Comparison of ENCODE assay signal across 9 cellular contexts in genomic region chr11:65501005-65501529, GRCh38. TPM values are rescaled to one million over a fixed set of nuclear protein-coding genes. Genes with fewer than 3 reads are reported as not detected.
DNase-seq lines count a peak whose midpoint lies in the region; ATAC-seq, FAIRE-seq and TF ChIP-seq lines count a peak whose summit lies in the region.
"Had no signal": no experiment of that assay in that cellular context is flagged by ENCODE, and none has a peak within 500 bp of the region (broad histone marks: within the 10 kb centered on the region; RNA-seq: fewer than 3 reads in every experiment).

No MANE protein-coding gene starts in this region.

- peaks cover 71% of the 10 kb centered on the region for H3K4me1 ChIP-seq in left ventricle myocardium inferior
- H3K4me1 ChIP-seq in HepG2 (ENCODE audit: insufficient read depth, low read length), result peaks cover 33% of the 10 kb centered on the region
- peaks cover 29% of the 10 kb centered on the region for H3K4me1 ChIP-seq in vagina

- no peak overlapping the region for H3K4me3 Mint-ChIP-seq in activated naive CD8-positive, alpha-beta T cell treated with anti-CD3 and anti-CD28 coated beads, Interleukin-2, amount 50 U/mL, for 24 hours
- H3K4me3 Mint-ChIP-seq: central memory CD8-positive, alpha-beta T cell had no signal

- peaks cover 58% of the 10 kb centered on the region for H3K36me3 ChIP-seq in left ventricle myocardium inferior
- H3K36me3 ChIP-seq in HepG2 (replicated peaks in 1 of 2; ENCODE audit: control insufficient read depth in 1 of 2, insufficient read depth in 2 of 2, low read length in 2 of 2), result peaks cover 6 to 39% of the 10 kb centered on the region in 2 experiments
- H3K36me3 ChIP-seq in vagina, result peaks cover 19 to 51% of the 10 kb centered on the region in 2 donors

- no peak for DNase-seq in left ventricle myocardium inferior
- no peak for DNase-seq in cardiac septum (ENCODE audit: low spot score)
- DNase-seq in astrocyte of the spinal cord (ENCODE audit: low read depth, low spot score), result no peak
- no peak for DNase-seq in HepG2 (ENCODE audit: low spot score)
- DNase-seq in vagina (ENCODE audit: extremely low spot score in 2 of 2), result no peak
- no peak for DNase-seq in SW 1271 (lab: John Stamatoyannopoulos, UW)
- no peak for DNase-seq in activated naive CD8-positive, alpha-beta T cell treated with anti-CD3 and anti-CD28 coated beads, Interleukin-2, amount 50 U/mL, for 24 hours

- in situ Hi-C loops in astrocyte of the spinal cord (cut with HindIII; ENCODE audit: low sequenced_read_pairs) (no loop called here), HepG2 (cut with HindIII; ENCODE audit: extremely low pct_ligation_motif_present, low pct_unique_long_range_greater_than_20kb) (loop anchor here (10.0 kb wide), 1 partner anchor 46 kb away; no protein-coding TSS in a partner anchor)

- POLR2A ChIA-PET in HepG2 (lab: Yijun Ruan, JAX), result interaction anchor here (1.0 to 27.3 kb wide), 17 partner anchors 7 to 226 kb away, joined by 3 to 1590 read pairs (median 8); partner anchors contain the start of genes CDC42EP2, FRMD8, MAP3K11 and NEAT1

- no peaks in the 10 kb centered on the region for H3K9me3 Mint-ChIP-seq in activated naive CD8-positive, alpha-beta T cell treated with anti-CD3 and anti-CD28 coated beads, Interleukin-2, amount 50 U/mL, for 24 hours
- H3K9me3 Mint-ChIP-seq: central memory CD8-positive, alpha-beta T cell had no signal

- 0% methylated on average over 4 of the region's 4 CpGs for WGBS in HepG2 (ENCODE audit: low lambda C conversion rate)

- no peak overlapping the region for H2AFZ ChIP-seq in HepG2 (ENCODE audit: low read length)

- intact Hi-C loops in left ventricle myocardium inferior (cut with micrococcal nuclease) (loop anchor here (5.0 kb wide), 1 partner anchor 79 kb away; the partner anchor contains the start of gene NEAT1), cardiac septum (cut with DNase I) (no loop called here), HepG2 (cut with micrococcal nuclease; ENCODE audit: unreplicated experiment) (no loop called here), vagina (cut with DNase I) (no loop called here)

- no peak for TF ChIP-seq RAD21 in HepG2 (CRISPR knock-in tag; IDR thresholded peaks at IDR 0.05)

- H3K9ac ChIP-seq in HepG2 (ENCODE audit: insufficient read depth, low read depth, low read length), result peak overlapping the region; percentile 99

- H3K4me1 Mint-ChIP-seq in activated naive CD8-positive, alpha-beta T cell treated with anti-CD3 and anti-CD28 coated beads, Interleukin-2, amount 50 U/mL, for 24 hours, result peaks cover 41% of the 10 kb centered on the region

- no peak for FAIRE-seq in HepG2 (lab: Jason Lieb, UNC)

- no peaks in the 10 kb centered on the region for H3K27me3 ChIP-seq in left ventricle myocardium inferior (ENCODE audit: low read depth)
- no peaks in the 10 kb centered on the region; a peak in 2 of 5 replicates for H3K27me3 ChIP-seq in HepG2 (ENCODE audit: control insufficient read depth in 1 of 2, insufficient read depth in 2 of 2, low read length in 2 of 2)
- H3K27me3 ChIP-seq in vagina, result no peaks in the 10 kb centered on the region

- H3K4me3 ChIP-seq in left ventricle myocardium inferior (peak overlapping the region; percentile 89), astrocyte of the spinal cord (ENCODE audit: low read depth, low read length) (peak overlapping the region; percentile 91), HepG2 (replicated peaks in 1 of 3; ENCODE audit: insufficient read depth in 1 of 3, low read depth in 2 of 3, low read length in 3 of 3) (peak overlapping the region; percentile 85 to 93 (median 89)), vagina (peak overlapping the region; percentile 77 to 83)

- BruUV-seq in HepG2 (replicated peaks; lab: Mats Ljungman, UMichigan), result no TSS peak

- no peak for TF ChIP-seq EP300 in HepG2 (IDR thresholded peaks at IDR 0.05; ENCODE audit: low read depth in 2 of 2, low read length in 2 of 2)
- TF ChIP-seq EP300 in HepG2 (CRISPR knock-in tag; IDR thresholded peaks at IDR 0.05; ENCODE audit: borderline replicate concordance), result no peak

- TF ChIP-seq POLR2A in HepG2 (IDR thresholded peaks at IDR 0.05; ENCODE audit: insufficient read depth in 1 of 2, low read depth in 2 of 2, low read length in 2 of 2) (no peak), vagina (IDR thresholded peaks at IDR 0.05) (no peak)

- peak overlapping the region; percentile 78 for H3K4me2 ChIP-seq in HepG2 (ENCODE audit: low read depth, low read length)

- H3K9me3 ChIP-seq in left ventricle myocardium inferior (replicated peaks) (no peaks in the 10 kb centered on the region), HepG2 (ENCODE audit: low read length) (no peaks in the 10 kb centered on the region), vagina (no peaks in the 10 kb centered on the region)

- peaks cover 63% of the 10 kb centered on the region for H4K20me1 ChIP-seq in HepG2 (ENCODE audit: insufficient read depth, low read length)

- CTCF ChIA-PET in HepG2 (lab: Yijun Ruan, JAX; ENCODE audit: low intra/inter-chr PET ratio, low total read pairs), result no interaction called here

- H3K27ac ChIP-seq in left ventricle myocardium inferior (replicated peaks), result peak overlapping the region; percentile 99
- peak overlapping the region; percentile 100 for H3K27ac ChIP-seq in HepG2 (ENCODE audit: extremely low read length, insufficient read depth, low read length)
- H3K27ac ChIP-seq in vagina, result peak overlapping the region; percentile 100

- TF ChIP-seq CTCF in left ventricle myocardium inferior (IDR thresholded peaks at IDR 0.05; ENCODE audit: borderline replicate concordance) (no peak), astrocyte of the spinal cord (IDR thresholded peaks at IDR 0.05; ENCODE audit: low read depth, low read length) (no peak), HepG2 (CRISPR knock-in tag; IDR thresholded peaks at IDR 0.05) (no peak), vagina (IDR thresholded peaks at IDR 0.05) (peak in 1 of 3 experiments; percentile 10)

- H3K27me3 Mint-ChIP-seq in activated naive CD8-positive, alpha-beta T cell treated with anti-CD3 and anti-CD28 coated beads, Interleukin-2, amount 50 U/mL, for 24 hours, result no peaks in the 10 kb centered on the region
- H3K27me3 Mint-ChIP-seq: central memory CD8-positive, alpha-beta T cell had no signal

- H3K79me2 ChIP-seq in HepG2 (ENCODE audit: insufficient read depth, low read length), result peaks cover 82% of the 10 kb centered on the region

- no peak for ATAC-seq in HepG2
- ATAC-seq in activated naive CD8-positive, alpha-beta T cell treated with anti-CD3 and anti-CD28 coated beads, Interleukin-2, amount 50 U/mL, for 24 hours, result no peak
- no peak for ATAC-seq in HG02678 (IDR thresholded peaks at IDR 0.05; ENCODE audit: unreplicated experiment)

- no peaks in the 10 kb centered on the region for H3K36me3 Mint-ChIP-seq in activated naive CD8-positive, alpha-beta T cell treated with anti-CD3 and anti-CD28 coated beads, Interleukin-2, amount 50 U/mL, for 24 hours (ENCODE audit: low read depth)

- no peak overlapping the region for H3K27ac Mint-ChIP-seq in activated naive CD8-positive, alpha-beta T cell treated with anti-CD3 and anti-CD28 coated beads, Interleukin-2, amount 50 U/mL, for 24 hours

RNA-seq across cellular contexts. Expression of gene MALAT1, which starts 2.2 kb away (rescaled TPM):
- 6,576 TPM for total RNA-seq in left ventricle myocardium inferior
- total RNA-seq in cardiac septum, result 9,850 TPM
- 302 and 1,237 TPM in 2 replicates for total RNA-seq in HepG2 (2016; rRNA removed; fragmentation: Illumina TruSeq; extraction: Trizol)
- total RNA-seq in HepG2 (2016; cell fraction: cytosol; rRNA removed; fragmentation: Illumina TruSeq; extraction: Trizol; ENCODE audit: low read depth), result 281 and 317 TPM in 2 replicates
- total RNA-seq in HepG2 (2016; cell fraction: insoluble cytoplasmic fraction; rRNA removed; fragmentation: Illumina TruSeq; extraction: Trizol), result 283 and 1,071 TPM in 2 replicates
- 241 and 289 TPM in 2 replicates for total RNA-seq in HepG2 (2016; cell fraction: membrane; rRNA removed; fragmentation: Illumina TruSeq; extraction: Trizol)
- 8,751 and 9,202 TPM in 2 replicates for total RNA-seq in HepG2 (2016; cell fraction: nucleus; rRNA removed; fragmentation: Illumina TruSeq; extraction: Trizol)
- 143 and 217 TPM in 2 replicates for polyA plus RNA-seq in HepG2 (2011; rRNA removed)
- polyA plus RNA-seq in HepG2 (2011; cell fraction: cytosol; rRNA removed), result 13.0 and 14.3 TPM in 2 replicates
- polyA plus RNA-seq in HepG2 (2011; cell fraction: nucleus; rRNA removed), result 1,021 and 1,816 TPM in 2 replicates
- polyA plus RNA-seq in HepG2 (2012), result 177 and 330 TPM in 2 replicates
- 1.1 and 1.4 TPM in 2 replicates for polyA plus RNA-seq in HepG2 (2016; cell fraction: cytosol; fragmentation: Illumina TruSeq; extraction: Trizol; ENCODE audit: low read depth)
- polyA plus RNA-seq in HepG2 (2016; cell fraction: insoluble cytoplasmic fraction; fragmentation: Illumina TruSeq; extraction: Trizol; ENCODE audit: low read depth), result 3.9 and 6.5 TPM in 2 replicates
- polyA plus RNA-seq in HepG2 (2016; cell fraction: membrane; fragmentation: Illumina TruSeq; extraction: Trizol; ENCODE audit: low read depth), result 1.8 and 10.3 TPM in 2 replicates
- polyA plus RNA-seq in HepG2 (2016; cell fraction: nucleus; fragmentation: Illumina TruSeq; extraction: Trizol; ENCODE audit: insufficient read depth, low read depth), result 153 and 182 TPM in 2 replicates
- polyA minus RNA-seq in HepG2 (2011; rRNA and poly(A)+ RNA removed; ENCODE audit: low replicate concordance), result 900 and 8,115 TPM in 2 replicates
- polyA minus RNA-seq in HepG2 (2011; cell fraction: cytosol; rRNA and poly(A)+ RNA removed), result 295 and 335 TPM in 2 replicates
- 13,373 and 18,071 TPM in 2 replicates for polyA minus RNA-seq in HepG2 (2011; cell fraction: nucleus; rRNA and poly(A)+ RNA removed)
- total RNA-seq in vagina, result 16,459 TPM

RNA-seq across cellular contexts. Expression of gene SCYL1, which starts 23.8 kb away (rescaled TPM):
- total RNA-seq in left ventricle myocardium inferior, result 60.2 TPM
- total RNA-seq in cardiac septum, result 60.2 TPM
- 61.7 and 65.9 TPM in 2 replicates for total RNA-seq in HepG2 (2016; rRNA removed; fragmentation: Illumina TruSeq; extraction: Trizol)
- 25.8 and 30.8 TPM in 2 replicates for total RNA-seq in HepG2 (2016; cell fraction: cytosol; rRNA removed; fragmentation: Illumina TruSeq; extraction: Trizol; ENCODE audit: low read depth)
- total RNA-seq in HepG2 (2016; cell fraction: insoluble cytoplasmic fraction; rRNA removed; fragmentation: Illumina TruSeq; extraction: Trizol), result 61.5 and 71.8 TPM in 2 replicates
- 42.4 and 48.2 TPM in 2 replicates for total RNA-seq in HepG2 (2016; cell fraction: membrane; rRNA removed; fragmentation: Illumina TruSeq; extraction: Trizol)
- 43.2 and 44.5 TPM in 2 replicates for total RNA-seq in HepG2 (2016; cell fraction: nucleus; rRNA removed; fragmentation: Illumina TruSeq; extraction: Trizol)
- 103 and 122 TPM in 2 replicates for polyA plus RNA-seq in HepG2 (2011; rRNA removed)
- polyA plus RNA-seq in HepG2 (2011; cell fraction: cytosol; rRNA removed), result 86.0 and 134 TPM in 2 replicates
- polyA plus RNA-seq in HepG2 (2011; cell fraction: nucleus; rRNA removed), result 217 and 274 TPM in 2 replicates
- polyA plus RNA-seq in HepG2 (2012), result 38.8 and 49.2 TPM in 2 replicates
- polyA plus RNA-seq in HepG2 (2016; cell fraction: cytosol; fragmentation: Illumina TruSeq; extraction: Trizol; ENCODE audit: low read depth), result 18.7 and 21.2 TPM in 2 replicates
- polyA plus RNA-seq in HepG2 (2016; cell fraction: insoluble cytoplasmic fraction; fragmentation: Illumina TruSeq; extraction: Trizol; ENCODE audit: low read depth), result 66.5 and 66.9 TPM in 2 replicates
- 31.2 and 33.8 TPM in 2 replicates for polyA plus RNA-seq in HepG2 (2016; cell fraction: membrane; fragmentation: Illumina TruSeq; extraction: Trizol; ENCODE audit: low read depth)
- 90.8 and 91.5 TPM in 2 replicates for polyA plus RNA-seq in HepG2 (2016; cell fraction: nucleus; fragmentation: Illumina TruSeq; extraction: Trizol; ENCODE audit: insufficient read depth, low read depth)
- 110 and 139 TPM in 2 replicates for polyA minus RNA-seq in HepG2 (2011; rRNA and poly(A)+ RNA removed; ENCODE audit: low replicate concordance)
- polyA minus RNA-seq in HepG2 (2011; cell fraction: cytosol; rRNA and poly(A)+ RNA removed), result 43.9 and 59.3 TPM in 2 replicates
- 34.2 and 36.4 TPM in 2 replicates for polyA minus RNA-seq in HepG2 (2011; cell fraction: nucleus; rRNA and poly(A)+ RNA removed)
- total RNA-seq in vagina, result 77.3 TPM

RNA-seq across cellular contexts. Expression of gene LTBP3, which starts 57.1 kb away (rescaled TPM):
- total RNA-seq in left ventricle myocardium inferior, result 80.3 TPM
- total RNA-seq in cardiac septum, result 148 TPM
- 4.2 and 12.2 TPM in 2 replicates for total RNA-seq in HepG2 (2016; rRNA removed; fragmentation: Illumina TruSeq; extraction: Trizol)
- total RNA-seq in HepG2 (2016; cell fraction: cytosol; rRNA removed; fragmentation: Illumina TruSeq; extraction: Trizol; ENCODE audit: low read depth), result 3.8 and 4.6 TPM in 2 replicates
- total RNA-seq in HepG2 (2016; cell fraction: insoluble cytoplasmic fraction; rRNA removed; fragmentation: Illumina TruSeq; extraction: Trizol), result 3.1 and 14.2 TPM in 2 replicates
- total RNA-seq in HepG2 (2016; cell fraction: membrane; rRNA removed; fragmentation: Illumina TruSeq; extraction: Trizol), result 6.5 and 7.6 TPM in 2 replicates
- 18.0 and 20.1 TPM in 2 replicates for total RNA-seq in HepG2 (2016; cell fraction: nucleus; rRNA removed; fragmentation: Illumina TruSeq; extraction: Trizol)
- 60.3 and 68.1 TPM in 2 replicates for polyA plus RNA-seq in HepG2 (2011; rRNA removed)
- polyA plus RNA-seq in HepG2 (2011; cell fraction: cytosol; rRNA removed), result 16.4 and 24.6 TPM in 2 replicates
- 549 and 694 TPM in 2 replicates for polyA plus RNA-seq in HepG2 (2011; cell fraction: nucleus; rRNA removed)
- polyA plus RNA-seq in HepG2 (2012), result 41.0 and 45.6 TPM in 2 replicates
- polyA plus RNA-seq in HepG2 (2016; cell fraction: cytosol; fragmentation: Illumina TruSeq; extraction: Trizol; ENCODE audit: low read depth), result 2.1 and 2.8 TPM in 2 replicates
- 7.3 and 9.4 TPM in 2 replicates for polyA plus RNA-seq in HepG2 (2016; cell fraction: insoluble cytoplasmic fraction; fragmentation: Illumina TruSeq; extraction: Trizol; ENCODE audit: low read depth)
- 6.0 and 7.1 TPM in 2 replicates for polyA plus RNA-seq in HepG2 (2016; cell fraction: membrane; fragmentation: Illumina TruSeq; extraction: Trizol; ENCODE audit: low read depth)
- polyA plus RNA-seq in HepG2 (2016; cell fraction: nucleus; fragmentation: Illumina TruSeq; extraction: Trizol; ENCODE audit: insufficient read depth, low read depth), result 129 and 139 TPM in 2 replicates
- 12.7 and 25.1 TPM in 2 replicates for polyA minus RNA-seq in HepG2 (2011; rRNA and poly(A)+ RNA removed; ENCODE audit: low replicate concordance)
- 13.7 and 23.3 TPM in 2 replicates for polyA minus RNA-seq in HepG2 (2011; cell fraction: cytosol; rRNA and poly(A)+ RNA removed)
- polyA minus RNA-seq in HepG2 (2011; cell fraction: nucleus; rRNA and poly(A)+ RNA removed), result 36.4 and 39.8 TPM in 2 replicates
- 246 TPM for total RNA-seq in vagina
